Comparison of ENCODE assay signal across 18 cellular contexts in genomic region chr17:78051186-78051972, GRCh38.
DNase-seq lines count a peak whose midpoint lies in the region; ATAC-seq and TF ChIP-seq lines count a peak whose summit lies in the region.
"Had no signal": no experiment of that assay in that cellular context is flagged by ENCODE, and none has a peak within 500 bp of the region (broad histone marks: within the 10 kb centered on the region; RNA-seq: fewer than 3 reads in every experiment).

No MANE protein-coding gene starts in this region.

- no peaks in the 10 kb centered on the region for H3K9me2 ChIP-seq in GM23248 (ENCODE audit: insufficient read depth)

- H2AFZ ChIP-seq in GM23248, result no peak overlapping the region

- 0 out of 2 replicates have a peak, but pooled peaks cover 5% of the 10 kb centered on the region for H4K20me1 ChIP-seq in GM23248 (ENCODE audit: insufficient read depth)

- POLR2A ChIA-PET in CD8-positive, alpha-beta T cell (lab: Charles Lee), result no interaction called here

- H3K9ac ChIP-seq in GM23248, result no peak overlapping the region

- ATAC-seq in CD4-positive, CD25-positive, alpha-beta regulatory T cell (ENCODE audit: low read depth in 2 of 2), result no peak
- no peak for ATAC-seq in CD8-positive, alpha-beta T cell
- ATAC-seq in central memory CD8-positive, alpha-beta T cell (replicated peaks; ENCODE audit: extremely low read depth, poor library complexity, severe bottlenecking), result no peak
- peak; percentile 78 to 84 for ATAC-seq in gastrocnemius medialis

- in situ Hi-C loops in gastrocnemius medialis (cut with MboI; ENCODE audit: low sequenced_read_pairs in 4 of 4), result no loop called here
- in situ Hi-C loops in GM23248 (cut with MboI), result no loop called here

- no peak for TF ChIP-seq POLR2A in gastrocnemius medialis (IDR thresholded peaks at IDR 0.05)

- no peaks in the 10 kb centered on the region for H3K9me3 ChIP-seq in CD4-positive, CD25-positive, alpha-beta regulatory T cell (ENCODE audit: control insufficient read depth in 2 of 2, low read length in 2 of 2)
- H3K9me3 ChIP-seq in CD8-positive, alpha-beta T cell (ENCODE audit: low read length), result no peaks in the 10 kb centered on the region
- H3K9me3 ChIP-seq in gastrocnemius medialis (no peaks in the 10 kb centered on the region), GM23248 (ENCODE audit: low read depth) (no peaks in the 10 kb centered on the region), SJCRH30 (replicated peaks) (no peaks in the 10 kb centered on the region)

- H3K27ac ChIP-seq in CD4-positive, CD25-positive, alpha-beta regulatory T cell (ENCODE audit: insufficient read depth, low read length, poor library complexity, severe bottlenecking), result no peak overlapping the region
- H3K27ac ChIP-seq in CD8-positive, alpha-beta T cell (ENCODE audit: low read depth, low read length), result no peak overlapping the region
- H3K27ac ChIP-seq in gastrocnemius medialis (peak overlapping the region; percentile 64 to 94 (median 80)), GM23248 (no peak overlapping the region), SJCRH30 (no peak overlapping the region)

- no peak for DNase-seq in CD4-positive, CD25-positive, alpha-beta regulatory T cell
- no peak for DNase-seq in CD8-positive, alpha-beta T cell
- DNase-seq in central memory CD8-positive, alpha-beta T cell (ENCODE audit: low spot score in 2 of 2), result no peak
- DNase-seq in gastrocnemius medialis (peak; percentile 27 to 39), GM23248 (no peak), SJCRH30 (no peak), GM10266 (ENCODE audit: extremely low spot score) (no peak)
- DNase-seq: ACHN, C1 segment of cervical spinal cord, DMS79, Karpas-422, NCI-H1694 treated with DMSO at 0.1 percent for 48 hours, NCI-H2081 treated with DMSO at 0.1 percent for 48 hours, NCI-H446, NCI-H526, OCI-M1, Right ventricle myocardium superior had no signal

- CTCF ChIA-PET in CD8-positive, alpha-beta T cell (lab: Charles Lee), result no interaction called here

- H3K4me1 Mint-ChIP-seq in CD4-positive, CD25-positive, alpha-beta regulatory T cell, result peaks cover 9 to 30% (median 10%) of the 10 kb centered on the region in 4 donors
- peaks cover 28% of the 10 kb centered on the region for H3K4me1 Mint-ChIP-seq in CD8-positive, alpha-beta T cell (ENCODE audit: low read depth)
- peaks cover 30% of the 10 kb centered on the region for H3K4me1 Mint-ChIP-seq in central memory CD8-positive, alpha-beta T cell

- H3F3A ChIP-seq in GM23248 (ENCODE audit: insufficient read depth), result no peaks in the 10 kb centered on the region

- H3K36me3 ChIP-seq in CD4-positive, CD25-positive, alpha-beta regulatory T cell (ENCODE audit: control insufficient read depth, insufficient read depth, low read length), result peaks cover 58% of the 10 kb centered on the region
- H3K36me3 ChIP-seq in CD8-positive, alpha-beta T cell (ENCODE audit: insufficient read depth, low read length), result peaks cover 40% of the 10 kb centered on the region
- peaks cover 0 to 30% of the 10 kb centered on the region in 2 donors for H3K36me3 ChIP-seq in gastrocnemius medialis
- peaks cover 8% of the 10 kb centered on the region; the same call in 1 of the 2 replicates for H3K36me3 ChIP-seq in GM23248 (ENCODE audit: low read depth)
- H3K36me3 ChIP-seq in SJCRH30, result peaks cover 31% of the 10 kb centered on the region

- no peaks in the 10 kb centered on the region for H3K27me3 Mint-ChIP-seq in CD4-positive, CD25-positive, alpha-beta regulatory T cell
- no peaks in the 10 kb centered on the region for H3K27me3 Mint-ChIP-seq in CD8-positive, alpha-beta T cell (ENCODE audit: low read depth)
- no peaks in the 10 kb centered on the region for H3K27me3 Mint-ChIP-seq in central memory CD8-positive, alpha-beta T cell
- H3K27me3 Mint-ChIP-seq: IgD-negative memory B cell had no signal

- no peak overlapping the region for H3K4me3 ChIP-seq in CD4-positive, CD25-positive, alpha-beta regulatory T cell (ENCODE audit: low read depth, low read length)
- no peak overlapping the region for H3K4me3 ChIP-seq in CD8-positive, alpha-beta T cell (ENCODE audit: low read depth, low read length)
- H3K4me3 ChIP-seq in gastrocnemius medialis, result no peak overlapping the region
- no peak overlapping the region for H3K4me3 ChIP-seq in GM23248
- no peak overlapping the region for H3K4me3 ChIP-seq in SJCRH30

- H3K4me1 ChIP-seq in CD4-positive, CD25-positive, alpha-beta regulatory T cell (ENCODE audit: control insufficient read depth, insufficient read depth, low read length, poor library complexity, severe bottlenecking), result no peaks in the 10 kb centered on the region
- H3K4me1 ChIP-seq in CD8-positive, alpha-beta T cell (ENCODE audit: insufficient read depth, low read length), result no peaks in the 10 kb centered on the region
- H3K4me1 ChIP-seq in gastrocnemius medialis, result peaks cover 27 to 44% of the 10 kb centered on the region in 2 donors
- H3K4me1 ChIP-seq in GM23248 (ENCODE audit: insufficient read depth), result no peaks in the 10 kb centered on the region
- no peaks in the 10 kb centered on the region for H3K4me1 ChIP-seq in SJCRH30

- H3K27ac Mint-ChIP-seq in CD4-positive, CD25-positive, alpha-beta regulatory T cell, result peak overlapping the region in 2 of 3 donors; percentile 13 to 83
- H3K27ac Mint-ChIP-seq in CD8-positive, alpha-beta T cell, result peak overlapping the region; percentile 77
- H3K27ac Mint-ChIP-seq in central memory CD8-positive, alpha-beta T cell (ENCODE audit: low read depth), result peak overlapping the region; percentile 13

- no peak overlapping the region for H3K4me2 ChIP-seq in GM23248 (ENCODE audit: unreplicated experiment)

- peaks cover 48% of the 10 kb centered on the region for H3K36me3 Mint-ChIP-seq in CD4-positive, CD25-positive, alpha-beta regulatory T cell
- peaks cover 81% of the 10 kb centered on the region for H3K36me3 Mint-ChIP-seq in CD8-positive, alpha-beta T cell
- peaks cover 36% of the 10 kb centered on the region for H3K36me3 Mint-ChIP-seq in central memory CD8-positive, alpha-beta T cell (ENCODE audit: insufficient read depth)

- no peaks in the 10 kb centered on the region for H3K27me3 ChIP-seq in CD4-positive, CD25-positive, alpha-beta regulatory T cell (ENCODE audit: control insufficient read depth, insufficient read depth, low read length)
- no peaks in the 10 kb centered on the region for H3K27me3 ChIP-seq in CD8-positive, alpha-beta T cell (ENCODE audit: insufficient read depth, low read length)
- H3K27me3 ChIP-seq in gastrocnemius medialis, result no peaks in the 10 kb centered on the region
- no peaks in the 10 kb centered on the region for H3K27me3 ChIP-seq in GM23248 (replicated peaks; ENCODE audit: insufficient read depth)
- H3K27me3 ChIP-seq in SJCRH30, result no peaks in the 10 kb centered on the region

- no peak overlapping the region for H3K4me3 Mint-ChIP-seq in CD4-positive, CD25-positive, alpha-beta regulatory T cell
- no peak overlapping the region for H3K4me3 Mint-ChIP-seq in CD8-positive, alpha-beta T cell
- no peak overlapping the region for H3K4me3 Mint-ChIP-seq in central memory CD8-positive, alpha-beta T cell
- H3K4me3 Mint-ChIP-seq: IgD-negative memory B cell had no signal

- TF ChIP-seq CTCF in CD8-positive, alpha-beta T cell (IDR thresholded peaks at IDR 0.05), result no peak
- no peak for TF ChIP-seq CTCF in gastrocnemius medialis (IDR thresholded peaks at IDR 0.05 in 4 of 5, conservative IDR thresholded peaks at IDR 0.05 in 1 of 5)
- no peak for TF ChIP-seq CTCF in GM10266 (IDR thresholded peaks at IDR 0.05; ENCODE audit: control insufficient read depth, insufficient read depth, low read depth, missing control alignments)

- WGBS in GM23248 (ENCODE audit: low coverage in 1 of 2, low lambda C conversion rate in 2 of 2, missing lambda C conversion rate in 2 of 2), 2 experiments, result 96 to 98% methylated on average over 19 of the region's 19 CpGs

- intact Hi-C loops in CD8-positive, alpha-beta T cell (cut with DNase I, micrococcal nuclease), result no loop called here
- intact Hi-C loops in gastrocnemius medialis (cut with DNase I; ENCODE audit: low total_unique reads), result no loop called here

- peaks cover 2% of the 10 kb centered on the region for H3K79me2 ChIP-seq in GM23248 (ENCODE audit: insufficient read depth)

- no peaks in the 10 kb centered on the region for H3K9me3 Mint-ChIP-seq in CD4-positive, CD25-positive, alpha-beta regulatory T cell
- no peaks in the 10 kb centered on the region for H3K9me3 Mint-ChIP-seq in CD8-positive, alpha-beta T cell
- H3K9me3 Mint-ChIP-seq in central memory CD8-positive, alpha-beta T cell, result no peaks in the 10 kb centered on the region
- H3K9me3 Mint-ChIP-seq: IgD-negative memory B cell had no signal

Comparison
In these comparisons a context has a peak if more than half of its experiments do, and no peak if none do; other contexts are left out.
1. ATAC-seq: peak in gastrocnemius medialis (2 of 2); none in CD4-positive, CD25-positive, alpha-beta regulatory T cell (0 of 2), CD8-positive, alpha-beta T cell (single experiment) and central memory CD8-positive, alpha-beta T cell (single experiment).
2. DNase-seq: peak in gastrocnemius medialis (2 of 2); none in CD4-positive, CD25-positive, alpha-beta regulatory T cell (0 of 3), CD8-positive, alpha-beta T cell (0 of 7), central memory CD8-positive, alpha-beta T cell (0 of 2), GM23248 (single experiment), SJCRH30 (0 of 2) and GM10266 (single experiment).
3. H3K27ac ChIP-seq: peak in gastrocnemius medialis (4 of 4); none in CD4-positive, CD25-positive, alpha-beta regulatory T cell (single experiment), CD8-positive, alpha-beta T cell (single experiment), GM23248 (single experiment) and SJCRH30 (single experiment).
4. H3K27ac Mint-ChIP-seq: peak in every context shown above with its lines; median percentile 77 in CD8-positive, alpha-beta T cell; 48 in CD4-positive, CD25-positive, alpha-beta regulatory T cell; 13 in central memory CD8-positive, alpha-beta T cell.